ENCODE assay signal across 8 cellular contexts in genomic region chr4:48016141-48017107, GRCh38. TPM values are rescaled to one million over a fixed set of nuclear protein-coding genes. Genes with fewer than 3 reads are reported as not detected.
A peak's percentile ranks its signal among the peaks of the same experiment; 100 is the strongest.
DNase-seq lines count a peak whose midpoint lies in the region; ATAC-seq and TF ChIP-seq lines count a peak whose summit lies in the region.

CNGA1 (minus strand) TSS chr4:48016681; CDS start chr4:47952689, 63,992 bp downstream.
NIPAL1 (plus strand) TSS chr4:48016772; CDS start chr4:48016840, 68 bp downstream.

- H3K27me3 ChIP-seq in kidney epithelial cell (ENCODE audit: control insufficient read depth, insufficient read depth, low read length), result no peaks in the 10 kb centered on the region

- DNase-seq in AG04449 (ENCODE audit: low read depth, low spot score) (no peak), NCI-H2196 (lab: John Stamatoyannopoulos, UW; ENCODE audit: unreplicated experiment) (peak; percentile 84), kidney epithelial cell (ENCODE audit: low read depth) (peak; percentile 37)
- DNase-seq in activated CD4-positive, CD25-positive, alpha-beta regulatory T cell (lab: John Stamatoyannopoulos, UW), result peak; percentile 11 to 39 (median 30)
- peak; percentile 69 for DNase-seq in central memory CD4-positive, alpha-beta T cell
- DNase-seq in stimulated activated CD4-positive, alpha-beta T cell treated with anti-CD3 and anti-CD28 coated beads, Interleukin-15, amount 100 ng/mL, for 48 hours (ENCODE audit: low read depth in 2 of 2), result peak; percentile 16 to 66

- CTCF ChIA-PET in AG04449 (lab: Yijun Ruan, JAX), result interaction anchor here (1.1 to 1.2 kb wide), 2 partner anchors 8 to 17 kb away, joined by 3 read pairs; no protein-coding TSS in a partner anchor

- ATAC-seq in GM18868 (IDR thresholded peaks at IDR 0.05; ENCODE audit: unreplicated experiment), result peak; percentile 94
- peak; percentile 85 for ATAC-seq in HG03097 (IDR thresholded peaks at IDR 0.05; ENCODE audit: low FRiP score, unreplicated experiment)

- TF ChIP-seq CTCF in AG04449 (IDR thresholded peaks at IDR 0.05; ENCODE audit: insufficient read depth, low read length, missing control alignments) (peak; percentile 54), kidney epithelial cell (IDR thresholded peaks at IDR 0.05; ENCODE audit: insufficient read depth, low read length, poor library complexity, severe bottlenecking) (peak; percentile 64)

- no peaks in the 10 kb centered on the region for H3K36me3 ChIP-seq in kidney epithelial cell (ENCODE audit: control insufficient read depth, insufficient read depth, low read length)

- H3K4me3 ChIP-seq in AG04449 (ENCODE audit: low read depth, low read length) (peak within 1 kb of the TSS; percentile 65), kidney epithelial cell (ENCODE audit: low read depth, low read length) (peak within 1 kb of the TSS; percentile 61)

- POLR2A ChIA-PET in AG04449 (lab: Yijun Ruan, JAX), result no interaction called here

RNA-seq across cellular contexts. Expression of gene CNGA1, which starts in this region (rescaled TPM):
- total RNA-seq in kidney epithelial cell, result 0.04 TPM in 1 of 2 replicates, not detected in the other

RNA-seq across cellular contexts. Expression of gene NIPAL1, which starts in this region (rescaled TPM):
- 3.8 and 4.3 TPM in 2 replicates for total RNA-seq in kidney epithelial cell
